In the genomic region with DNA sequence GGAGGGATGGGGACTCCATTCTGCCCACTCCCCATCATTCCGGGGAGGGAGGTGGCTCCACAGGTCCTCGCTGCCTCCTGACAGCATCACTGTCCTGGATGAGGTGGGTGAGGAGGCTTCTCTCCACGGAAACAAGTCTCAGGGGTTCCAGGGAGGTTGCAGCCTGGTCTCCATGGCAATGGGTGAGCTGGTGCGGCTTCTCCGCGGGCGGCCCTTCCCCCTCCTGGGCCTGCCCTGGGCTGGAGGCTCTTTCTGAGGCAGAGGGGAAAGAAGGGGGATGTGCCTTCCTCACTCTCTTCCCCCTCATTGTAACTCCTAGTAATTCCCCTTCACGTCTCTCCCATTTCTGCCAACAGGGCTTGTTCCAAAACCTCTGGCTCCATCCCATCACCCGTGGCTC, we compare ENCODE assay signal across 1 cellular context.
TF ChIP-seq lines count a peak whose summit lies in the region.

No MANE protein-coding gene starts in this region.

TF ChIP-seq in H1, 55 proteins besides CTCF, POLR2A, EP300 and RAD21:
- TF ChIP-seq SIX5 (IDR thresholded peaks at IDR 0.05; ENCODE audit: low read depth, low read length) (no peak), CEBPB (IDR thresholded peaks at IDR 0.05; ENCODE audit: low read depth, low read length) (no peak), CTBP2 (IDR thresholded peaks at IDR 0.05; ENCODE audit: borderline replicate concordance, insufficient read depth, insufficient read length, low read length) (no peak), SUZ12 (IDR thresholded peaks at IDR 0.05; ENCODE audit: low read length) (no peak), TBP (IDR thresholded peaks at IDR 0.05; ENCODE audit: low read depth, low read length) (no peak), NANOG (IDR thresholded peaks at IDR 0.05; ENCODE audit: insufficient read depth, low read depth, low read length, poor library complexity, severe bottlenecking) (no peak), TAF1 (IDR thresholded peaks at IDR 0.05; ENCODE audit: low read depth, low read length) (no peak)
